24 cellular contexts compared by ENCODE assay signal in the genomic region with DNA sequence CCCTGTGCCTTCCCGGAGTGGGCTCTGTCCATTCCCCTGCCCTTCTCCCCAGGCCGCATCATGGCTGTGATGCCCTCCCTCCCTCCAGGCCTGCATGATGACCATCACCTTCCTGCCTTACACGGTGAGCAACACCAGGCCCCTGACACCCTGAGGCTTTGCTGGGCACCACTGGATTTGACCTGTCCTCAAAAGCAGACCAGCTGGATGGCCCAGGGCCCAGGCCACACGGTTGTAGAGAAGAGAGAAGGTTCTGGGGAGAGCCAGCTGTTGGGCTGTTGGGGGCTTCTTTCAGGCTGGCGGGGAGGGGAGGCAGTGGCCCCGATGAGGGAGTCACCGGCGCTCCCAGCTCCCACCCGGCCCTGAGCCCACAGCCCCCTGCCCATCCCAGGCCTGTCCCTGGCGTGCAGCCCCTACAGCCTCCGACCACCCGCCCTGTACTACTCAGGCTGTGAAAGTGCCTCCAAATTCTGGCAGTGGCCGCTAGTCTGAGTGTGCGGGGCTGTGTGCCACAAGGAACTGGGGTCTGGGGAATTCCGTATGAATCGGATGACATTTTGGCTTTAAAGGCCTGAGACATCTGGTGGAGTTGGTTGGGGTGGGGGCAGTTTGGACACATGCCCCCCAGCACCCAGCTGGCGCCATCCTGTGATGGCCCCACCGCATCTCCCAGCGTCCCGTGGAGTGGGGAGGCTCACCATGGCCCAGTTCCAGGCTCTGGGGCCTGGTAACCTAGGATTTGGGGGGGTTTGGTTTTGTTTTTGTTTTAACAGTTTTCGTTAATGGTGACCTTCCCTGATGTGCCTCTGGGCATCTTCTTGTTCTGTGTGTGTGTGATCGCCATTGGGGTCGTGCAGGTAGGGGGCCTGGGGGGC. TPM values are rescaled to one million over a fixed set of nuclear protein-coding genes. Genes with fewer than 3 reads are reported as not detected.
DNase-seq lines count a peak whose midpoint lies in the region; ATAC-seq and TF ChIP-seq lines count a peak whose summit lies in the region.
"Had no signal": no experiment of that assay in that cellular context is flagged by ENCODE, and none has a peak within 500 bp of the region (broad histone marks: within the 10 kb centered on the region; RNA-seq: fewer than 3 reads in every experiment).

No MANE protein-coding gene starts in this region.

- TF ChIP-seq CTCF in type B pancreatic cell (conservative IDR thresholded peaks at IDR 0.05) = no peak

- no peak for ATAC-seq in central memory CD8-positive, alpha-beta T cell (replicated peaks; ENCODE audit: extremely low read depth, poor library complexity, severe bottlenecking)
- ATAC-seq in memory B cell (ENCODE audit: low read depth) (no peak), HG02642 (IDR thresholded peaks at IDR 0.05; ENCODE audit: poor library complexity, unreplicated experiment) (no peak)
- ATAC-seq: A549; CD8-positive, alpha-beta T cell; right lobe of liver; stimulated activated memory B cell treated with anti-CD40 and anti-IgM and Interleukin-4, amounts not matched to agents 10 μg/mL and 1 μg/mL and 100 μg/mL, for 72 hours had no signal

- peaks cover 5% of the 10 kb centered on the region for H3K36me3 Mint-ChIP-seq in central memory CD8-positive, alpha-beta T cell (ENCODE audit: insufficient read depth)
- peaks cover 18% of the 10 kb centered on the region for H3K36me3 Mint-ChIP-seq in memory B cell
- H3K36me3 Mint-ChIP-seq in type B pancreatic cell = no peaks in the 10 kb centered on the region

- no peaks in the 10 kb centered on the region for H3K27me3 Mint-ChIP-seq in central memory CD8-positive, alpha-beta T cell
- H3K27me3 Mint-ChIP-seq in memory B cell = no peaks in the 10 kb centered on the region
- H3K27me3 Mint-ChIP-seq in type B pancreatic cell = no peaks in the 10 kb centered on the region
- H3K27me3 Mint-ChIP-seq: activated naive CD4-positive, alpha-beta T cell treated with anti-CD3 and anti-CD28 coated beads, Interleukin-2, amount 50 U/mL, for 24 hours; stimulated activated memory B cell treated with anti-CD40 and anti-IgM and Interleukin-4, amounts not matched to agents 10 μg/mL and 1 μg/mL and 100 μg/mL, for 72 hours had no signal

- peak; percentile 60 for DNase-seq in activated effector memory CD4-positive, alpha-beta T cell treated with anti-CD3 and anti-CD28 coated beads, Interleukin-2, amount 50 U/mL, for 16 hours
- no peak for DNase-seq in activated effector memory CD4-positive, alpha-beta T cell treated with Interleukin-2 at 50 U/mL for 16 hours
- no peak for DNase-seq in central memory CD8-positive, alpha-beta T cell (ENCODE audit: low spot score in 2 of 2)
- no peak for DNase-seq in memory B cell (ENCODE audit: low spot score in 2 of 2)
- DNase-seq in type B pancreatic cell (ENCODE audit: extremely low spot score, unreplicated experiment) = peak; percentile 64
- no peak for DNase-seq in stimulated activated naive CD4-positive, alpha-beta T cell (lab: John Stamatoyannopoulos, UW)
- DNase-seq in globus pallidus (ENCODE audit: low spot score) = no peak
- DNase-seq: activated CD4-positive, alpha-beta T cell treated with anti-CD3 and anti-CD28 coated beads for 4 hours; activated T-cell treated with anti-CD3 and anti-CD28 coated beads, Interleukin-2, amount 50 U/mL, for 48 hours; CD8-positive, alpha-beta T cell; DMS153; GM23248; NCI-H446 treated with DMSO at 0.1 percent for 48 hours; NCI-H82; stimulated activated CD4-positive, alpha-beta T cell treated with anti-CD3 and anti-CD28 coated beads, Interleukin-4, amount 100 ng/mL, for 4 hours; T-helper 2 cell had no signal

- peak overlapping the region; percentile 81 for H3K27ac Mint-ChIP-seq in central memory CD8-positive, alpha-beta T cell (ENCODE audit: low read depth)
- H3K27ac Mint-ChIP-seq in memory B cell (peak overlapping the region; percentile 25), type B pancreatic cell (no peak overlapping the region)
- H3K27ac Mint-ChIP-seq: activated naive CD4-positive, alpha-beta T cell treated with anti-CD3 and anti-CD28 coated beads, Interleukin-2, amount 50 U/mL, for 24 hours; CD8-positive, alpha-beta T cell; neural progenitor cell; stimulated activated memory B cell treated with anti-CD40 and anti-IgM and Interleukin-4, amounts not matched to agents 10 μg/mL and 1 μg/mL and 100 μg/mL, for 72 hours had no signal

- peaks cover 14% of the 10 kb centered on the region for H3K4me1 Mint-ChIP-seq in central memory CD8-positive, alpha-beta T cell
- peaks cover 9% of the 10 kb centered on the region for H3K4me1 Mint-ChIP-seq in memory B cell
- H3K4me1 Mint-ChIP-seq in type B pancreatic cell (ENCODE audit: unreplicated experiment) = no peaks in the 10 kb centered on the region
- H3K4me1 Mint-ChIP-seq: activated naive CD4-positive, alpha-beta T cell treated with anti-CD3 and anti-CD28 coated beads, Interleukin-2, amount 50 U/mL, for 24 hours had no signal

- H3K4me3 Mint-ChIP-seq in central memory CD8-positive, alpha-beta T cell = no peak overlapping the region
- H3K4me3 Mint-ChIP-seq in memory B cell = no peak overlapping the region
- no peak overlapping the region for H3K4me3 Mint-ChIP-seq in type B pancreatic cell
- H3K4me3 Mint-ChIP-seq: activated naive CD4-positive, alpha-beta T cell treated with anti-CD3 and anti-CD28 coated beads, Interleukin-2, amount 50 U/mL, for 24 hours; CD8-positive, alpha-beta T cell; neural progenitor cell; stimulated activated memory B cell treated with anti-CD40 and anti-IgM and Interleukin-4, amounts not matched to agents 10 μg/mL and 1 μg/mL and 100 μg/mL, for 72 hours had no signal

- no peaks in the 10 kb centered on the region for H3K9me3 Mint-ChIP-seq in central memory CD8-positive, alpha-beta T cell
- H3K9me3 Mint-ChIP-seq in memory B cell (no peaks in the 10 kb centered on the region), type B pancreatic cell (no peaks in the 10 kb centered on the region)
- H3K9me3 Mint-ChIP-seq: activated naive CD4-positive, alpha-beta T cell treated with anti-CD3 and anti-CD28 coated beads, Interleukin-2, amount 50 U/mL, for 24 hours; CD8-positive, alpha-beta T cell; neural progenitor cell; stimulated activated memory B cell treated with anti-CD40 and anti-IgM and Interleukin-4, amounts not matched to agents 10 μg/mL and 1 μg/mL and 100 μg/mL, for 72 hours had no signal

RNA-seq across cellular contexts. Expression of gene TMEM175, which starts 19.6 kb away (rescaled TPM):
- 21.4 and 33.6 TPM in 2 replicates for total RNA-seq in type B pancreatic cell (ENCODE audit: low replicate concordance)

RNA-seq across cellular contexts. Expression of gene GAK, which starts 19.7 kb away (rescaled TPM):
- 97.1 and 115 TPM in 2 replicates for total RNA-seq in type B pancreatic cell (ENCODE audit: low replicate concordance)

RNA-seq across cellular contexts. Expression of gene DGKQ, which starts 21.5 kb away (rescaled TPM):
- total RNA-seq in type B pancreatic cell (ENCODE audit: low replicate concordance) = 17.0 and 21.2 TPM in 2 replicates

RNA-seq across cellular contexts. Expression of gene IDUA, which starts 35.0 kb away (rescaled TPM):
- 20.7 and 37.2 TPM in 2 replicates for total RNA-seq in type B pancreatic cell (ENCODE audit: low replicate concordance)

RNA-seq across cellular contexts. Expression of gene SLC26A1, which starts 41.4 kb away (rescaled TPM):
- total RNA-seq in type B pancreatic cell (ENCODE audit: low replicate concordance) = 2.8 and 3.8 TPM in 2 replicates
- total RNA-seq: ascending aorta, LHCN-M2 had no signal

Comparison
In these comparisons a context has a peak if more than half of its experiments do, and no peak if none do; other contexts are left out.
1. DNase-seq: peak in activated effector memory CD4-positive, alpha-beta T cell treated with anti-CD3 and anti-CD28 coated beads, Interleukin-2, amount 50 U/mL, for 16 hours (single experiment) and type B pancreatic cell (single experiment); none in activated effector memory CD4-positive, alpha-beta T cell treated with Interleukin-2 at 50 U/mL for 16 hours (single experiment), central memory CD8-positive, alpha-beta T cell (0 of 2), memory B cell (0 of 2), stimulated activated naive CD4-positive, alpha-beta T cell (0 of 6) and globus pallidus (single experiment).